In genomic region chr10:110258542-110258941, GRCh38 we compare ENCODE assay signal across 28 cellular contexts. TPM values are rescaled to one million over a fixed set of nuclear protein-coding genes. Genes with fewer than 3 reads are reported as not detected.
DNase-seq lines count a peak whose midpoint lies in the region; ATAC-seq, FAIRE-seq and TF ChIP-seq lines count a peak whose summit lies in the region.
"Had no signal": no experiment of that assay in that cellular context is flagged by ENCODE, and none has a peak within 500 bp of the region (broad histone marks: within the 10 kb centered on the region; RNA-seq: fewer than 3 reads in every experiment).

No MANE protein-coding gene starts in this region.

- no peaks in the 10 kb centered on the region for H3K79me1 ChIP-seq in neuronal stem cell (ENCODE audit: low read depth, low read length)

- no peak overlapping the region for H2AK5ac ChIP-seq in neuronal stem cell (ENCODE audit: low read depth, low read length)

- no peak overlapping the region for H3K14ac ChIP-seq in neuronal stem cell (ENCODE audit: low read length)

- no peak overlapping the region for H2BK120ac ChIP-seq in neuronal stem cell (ENCODE audit: low read depth, low read length)

- no peak overlapping the region for H4K8ac ChIP-seq in neuronal stem cell (ENCODE audit: low read depth, low read length)

- H2BK5ac ChIP-seq in neuronal stem cell (ENCODE audit: low read length): no peak overlapping the region

- intact Hi-C loops in left ventricle myocardium inferior (cut with micrococcal nuclease): no loop called here
- intact Hi-C loops in Right ventricle myocardium superior (cut with DNase I): no loop called here
- intact Hi-C loops in K562 (cut with micrococcal nuclease): no loop called here
- intact Hi-C loops in esophagus muscularis mucosa (cut with DNase I): no loop called here
- intact Hi-C loops in posterior vena cava (cut with DNase I): no loop called here

- H3K36me3 Mint-ChIP-seq in T-cell: peaks cover 41% of the 10 kb centered on the region

- CTCF ChIA-PET in K562 (lab: Yijun Ruan, JAX; ENCODE audit: low intra/inter-chr PET ratio) (no interaction called here), T-cell (lab: Charles Lee) (interaction anchor here in 1 of 2 donors (0.9 to 1.3 kb wide), 2 partner anchors 21 to 37 kb away, joined by 3 to 5 read pairs; no protein-coding TSS in a partner anchor)

- BruUV-seq in K562 (replicated peaks; lab: Mats Ljungman, UMichigan): no TSS peak

- H3K4me1 ChIP-seq in left ventricle myocardium inferior (peaks cover 65% of the 10 kb centered on the region), K562 (replicated peaks in 1 of 2; ENCODE audit: control insufficient read depth in 2 of 2, insufficient read depth in 2 of 2, low read length in 2 of 2) (peaks cover 5 to 12% of the 10 kb centered on the region in 2 experiments; a peak in 3 of 5 replicates), esophagus muscularis mucosa (peaks cover 37 to 75% (median 62%) of the 10 kb centered on the region in 4 donors), neuronal stem cell (ENCODE audit: control insufficient read depth in 2 of 2, insufficient read depth in 1 of 2, low read depth in 1 of 2, low read length in 2 of 2) (no peaks in the 10 kb centered on the region)
- H3K4me1 ChIP-seq: BE2C, BLaER1 had no signal

- WGBS in K562 (ENCODE audit: insufficient coverage, low coverage, missing lambda C conversion rate): 7% methylated on average over 1 of the region's 1 CpG
- WGBS in esophagus muscularis mucosa: 56% methylated on average over 1 of the region's 1 CpG
- WGBS in neuronal stem cell (ENCODE audit: extremely low coverage in 2 of 2, insufficient read length in 2 of 2, insufficient replicate concordance in 1 of 2), 2 donors: no CpG with 5 or more reads among the region's 1 CpG

- H3K18ac ChIP-seq in neuronal stem cell (ENCODE audit: low read length): no peak overlapping the region

- H3K27me3 ChIP-seq in left ventricle myocardium inferior (ENCODE audit: low read depth) (no peaks in the 10 kb centered on the region), K562 (ENCODE audit: control insufficient read depth in 2 of 2, insufficient read depth in 2 of 2, low read length in 2 of 2) (no peaks in the 10 kb centered on the region), esophagus muscularis mucosa (no peaks in the 10 kb centered on the region), neuronal stem cell (ENCODE audit: control insufficient read depth in 3 of 3, insufficient read depth in 3 of 3, low read depth in 1 of 3, low read length in 3 of 3) (no peaks in the 10 kb centered on the region)
- H3K27me3 ChIP-seq: BE2C, BLaER1 had no signal

- peaks cover 9 to 21% (median 14%) of the 10 kb centered on the region in 3 donors for H3K4me1 Mint-ChIP-seq in T-cell

- no peaks in the 10 kb centered on the region for H3K9me1 ChIP-seq in K562 (ENCODE audit: control insufficient read depth, insufficient read depth, low read length)

- FAIRE-seq in K562 (lab: Jason Lieb, UNC): peak; percentile 57
- FAIRE-seq: GM12878, GM12892, GM18507 had no signal

- H3K9me3 ChIP-seq in left ventricle myocardium inferior (replicated peaks) (peaks cover 10% of the 10 kb centered on the region), K562 (replicated peaks; ENCODE audit: control insufficient read depth, insufficient read depth, low read depth, low read length) (no peaks in the 10 kb centered on the region; the same call in 1 of the 2 replicates), esophagus muscularis mucosa (no peaks in the 10 kb centered on the region), neuronal stem cell (replicated peaks in 1 of 2; ENCODE audit: control insufficient read depth in 2 of 2, insufficient read depth in 1 of 2, low read depth in 1 of 2, low read length in 2 of 2) (peaks cover 1 to 15% of the 10 kb centered on the region in 2 donors)
- H3K9me3 ChIP-seq: BE2C had no signal

- TF ChIP-seq POLR2A in K562 (conservative IDR thresholded peaks at IDR 0.05) (no peak), esophagus muscularis mucosa (IDR thresholded peaks at IDR 0.05; ENCODE audit: low read depth) (no peak)

- no peak overlapping the region for H4K91ac ChIP-seq in neuronal stem cell (ENCODE audit: low read depth, low read length, poor library complexity)

- H3K36me3 ChIP-seq in left ventricle myocardium inferior: peaks cover 10% of the 10 kb centered on the region
- peaks cover 8% of the 10 kb centered on the region for H3K36me3 ChIP-seq in K562 (ENCODE audit: control insufficient read depth, insufficient read depth, low read length)
- H3K36me3 ChIP-seq in esophagus muscularis mucosa: peaks cover 0 to 11% (median 0%) of the 10 kb centered on the region in 4 donors
- peaks cover 0 to 16% of the 10 kb centered on the region in 2 donors for H3K36me3 ChIP-seq in neuronal stem cell (replicated peaks in 1 of 2; ENCODE audit: control insufficient read depth in 2 of 2, insufficient read depth in 2 of 2, low read length in 2 of 2)
- H3K36me3 ChIP-seq: BE2C, BLaER1 had no signal

- H3K4me3 ChIP-seq in left ventricle myocardium inferior (no peak overlapping the region), K562 (no peak overlapping the region), esophagus muscularis mucosa (no peak overlapping the region), neuronal stem cell (ENCODE audit: low read length in 2 of 2) (no peak overlapping the region)
- H3K4me3 ChIP-seq: BLaER1, GM12878 had no signal

- H3K27ac Mint-ChIP-seq in T-cell: no peak overlapping the region
- H3K27ac Mint-ChIP-seq: CD14-positive monocyte; CD4-positive, alpha-beta memory T cell; CD4-positive, CD25-positive, alpha-beta regulatory T cell; CD8-positive, alpha-beta memory T cell had no signal

- in situ Hi-C loops in K562 (cut with MboI): no loop called here

- H3K4me2 ChIP-seq in K562 (ENCODE audit: insufficient read depth, low read length): no peak overlapping the region; the same call in 1 of the 2 replicates
- no peak overlapping the region for H3K4me2 ChIP-seq in neuronal stem cell (ENCODE audit: insufficient read depth, low read length, poor library complexity, severe bottlenecking)
- H3K4me2 ChIP-seq: BLaER1 had no signal

- H2BK15ac ChIP-seq in neuronal stem cell (ENCODE audit: low read length): no peak overlapping the region

- no peak for ATAC-seq in Right ventricle myocardium superior (ENCODE audit: poor library complexity)
- ATAC-seq in K562: peak; percentile 81
- ATAC-seq in T-cell (replicated peaks in 1 of 4): no peak
- ATAC-seq: GM12878 had no signal

- no peak overlapping the region for H2BK12ac ChIP-seq in neuronal stem cell (ENCODE audit: low read length)

- H3K4ac ChIP-seq in neuronal stem cell (ENCODE audit: low read length): no peak overlapping the region

- TF ChIP-seq EP300 in K562 (IDR thresholded peaks at IDR 0.05; ENCODE audit: low read length): peak; percentile 48; the same call in 1 of the 2 replicates
- no peak for TF ChIP-seq EP300 in esophagus muscularis mucosa (IDR thresholded peaks at IDR 0.05)

- H3K4me3 Mint-ChIP-seq in T-cell: no peak overlapping the region
- H3K4me3 Mint-ChIP-seq: CD14-positive monocyte; CD4-positive, alpha-beta memory T cell; CD4-positive, CD25-positive, alpha-beta regulatory T cell; CD8-positive, alpha-beta memory T cell had no signal

- no peaks in the 10 kb centered on the region for H3K27me3 Mint-ChIP-seq in T-cell
- H3K27me3 Mint-ChIP-seq: CD4-positive, alpha-beta memory T cell; CD4-positive, CD25-positive, alpha-beta regulatory T cell had no signal

- TF ChIP-seq CTCF in left ventricle myocardium inferior (IDR thresholded peaks at IDR 0.05; ENCODE audit: borderline replicate concordance) (no peak), K562 (IDR thresholded peaks at IDR 0.05 in 2 of 3, conservative IDR thresholded peaks at IDR 0.05 in 1 of 3; ENCODE audit: insufficient read depth in 2 of 3, low read depth in 1 of 3, low read length in 3 of 3) (no peak), esophagus muscularis mucosa (IDR thresholded peaks at IDR 0.05) (no peak)

- no peak overlapping the region for H3K23ac ChIP-seq in neuronal stem cell (ENCODE audit: low read depth, low read length, poor library complexity)

- peaks cover 4 to 5% (median 4%) of the 10 kb centered on the region in 3 donors for H3K9me3 Mint-ChIP-seq in T-cell
- H3K9me3 Mint-ChIP-seq: CD14-positive monocyte had no signal

- no peak for TF ChIP-seq RAD21 in K562 (CRISPR knock-in tag; conservative IDR thresholded peaks at IDR 0.05 in 1 of 2, IDR thresholded peaks at IDR 0.05 in 1 of 2)

- H3K9ac ChIP-seq in K562 (ENCODE audit: insufficient read depth in 1 of 2, low read depth in 2 of 2, low read length in 2 of 2) (peak overlapping the region in 1 of 2 experiments; percentile 30; a peak in 1 of 4 replicates), neuronal stem cell (ENCODE audit: low read depth, low read length, poor library complexity) (no peak overlapping the region)
- H3K9ac ChIP-seq: BLaER1 had no signal

- H3K79me2 ChIP-seq in K562 (ENCODE audit: control insufficient read depth, insufficient read depth, low read length): peaks cover 11% of the 10 kb centered on the region; the same call in 2 of the 3 replicates

- POLR2A ChIA-PET in K562 (lab: Yijun Ruan, JAX): interaction anchor here (0.9 kb wide), 1 partner anchor 9 kb away, joined by 3 read pairs; no protein-coding TSS in a partner anchor
- POLR2A ChIA-PET in T-cell (lab: Charles Lee): interaction anchor here in 1 of 2 donors (0.5 kb wide), 1 partner anchor 113 kb away, joined by 3 read pairs; no protein-coding TSS in a partner anchor

- H4K20me1 ChIP-seq in K562 (replicated peaks; ENCODE audit: control insufficient read depth, insufficient read depth, low read length): no peaks in the 10 kb centered on the region

- DNase-seq in left ventricle myocardium inferior (no peak), Right ventricle myocardium superior (no peak), OCI-M1 (lab: John Stamatoyannopoulos, UW) (peak; percentile 78), K562 (ENCODE audit: extremely low read depth in 1 of 4, low spot score in 3 of 4) (peak in 2 of 4 experiments; percentile 7 to 35), esophagus muscularis mucosa (ENCODE audit: extremely low spot score) (no peak), neuronal stem cell (ENCODE audit: low spot score) (no peak), posterior vena cava (ENCODE audit: low spot score) (no peak), T-cell (no peak)
- DNase-seq: 8988T; ACHN; BE2C; C1 segment of cervical spinal cord; CD4-positive, alpha-beta memory T cell; CD4-positive, CD25-positive, alpha-beta regulatory T cell; CD8-positive, alpha-beta memory T cell; COR-L47; DMS 273 treated with DMSO at 0.1 percent for 48 hours; DMS153; DMS53; DMS79; DND-41; EL; GDM1 had no signal

- H2AFZ ChIP-seq in K562 (ENCODE audit: low read depth, low read length) (no peak overlapping the region), neuronal stem cell (ENCODE audit: low read length) (no peak overlapping the region)

- H3K27ac ChIP-seq in left ventricle myocardium inferior (replicated peaks) (peak overlapping the region; percentile 42), K562 (ENCODE audit: extremely low read depth, low read depth, low read length) (peak overlapping the region; percentile 70), esophagus muscularis mucosa (replicated peaks in 1 of 4) (peak overlapping the region; percentile 9 to 81 (median 58)), neuronal stem cell (replicated peaks; ENCODE audit: low read length) (no peak overlapping the region)
- H3K27ac ChIP-seq: BLaER1 had no signal

RNA-seq across cellular contexts. Expression of gene SMNDC1, which starts 46.2 kb away (rescaled TPM):
- total RNA-seq in left ventricle myocardium inferior (24.1 TPM), Right ventricle myocardium superior (25.0 TPM), K562 (2014; rRNA removed) (3.6 and 6.8 TPM in 2 replicates), K562 (2014; rRNA removed; fragmentation: Illumina TruSeq; extraction: Trizol) (12.3 and 13.9 TPM in 2 replicates), K562 (2015; rRNA removed; fragmentation: Illumina TruSeq; extraction: Trizol) (11.7 and 11.9 TPM in 2 replicates), K562 (2021) (28.1 and 35.8 TPM in 2 replicates), esophagus muscularis mucosa (10 to 100 TPM in 2 of 4 donors, 1 to 10 TPM in 2; 9.7 to 17.0 (median 13.1) TPM), posterior vena cava (10 to 100 TPM; 26.4 to 28.1 TPM), T-cell (10 to 100 TPM; 33.5 to 42.2 (median 34.1) TPM)
- total RNA-seq in K562 (2011; cell fraction: chromatin; rRNA removed; ENCODE audit: low replicate concordance): 9.7 and 38.1 TPM in 2 replicates
- 5.0 and 6.8 TPM in 2 replicates for total RNA-seq in K562 (2011; cell fraction: nucleolus; rRNA removed)
- total RNA-seq in K562 (2011; cell fraction: nucleoplasm; rRNA removed): 15.5 and 22.4 TPM in 2 replicates
- polyA plus RNA-seq in K562 (2011; rRNA removed) (10.9 and 15.7 TPM in 2 replicates), K562 (2014; fragmentation: Illumina TruSeq; extraction: Trizol) (24.1 and 30.1 TPM in 2 replicates), K562 (2014; fragmentation: Nextera tagmentation; extraction: Ambion mirVana) (1 to 10 TPM; 9.2 to 9.9 TPM), K562 (2014; rRNA removed) (17.4 and 19.5 TPM in 2 replicates)
- polyA plus RNA-seq in K562 (2011; cell fraction: cytosol; rRNA removed): 2.4 and 4.8 TPM in 2 replicates
- polyA plus RNA-seq in K562 (2011; cell fraction: nucleus; rRNA removed): 5.4 and 8.3 TPM in 2 replicates
- polyA plus RNA-seq in K562 (2012): 15.3 and 17.9 TPM in 2 replicates
- 11.9 and 19.0 TPM in 2 replicates for polyA minus RNA-seq in K562 (2011; rRNA and poly(A)+ RNA removed)
- polyA minus RNA-seq in K562 (2011; cell fraction: cytosol; rRNA and poly(A)+ RNA removed): 10.0 and 14.2 TPM in 2 replicates
- 13.2 and 30.7 TPM in 2 replicates for polyA minus RNA-seq in K562 (2011; cell fraction: nucleus; rRNA and poly(A)+ RNA removed)
- polyA plus RNA-seq in neuronal stem cell (2013, experiment 1 of 2): 35.7 TPM
- 37.9 TPM for polyA plus RNA-seq in neuronal stem cell (2013, experiment 2 of 2)

RNA-seq across cellular contexts. Expression of gene MXI1, which starts 51.1 kb away (rescaled TPM):
- total RNA-seq in left ventricle myocardium inferior: 60.0 TPM
- 75.2 TPM for total RNA-seq in Right ventricle myocardium superior
- total RNA-seq in K562 (2011; cell fraction: chromatin; rRNA removed; ENCODE audit: low replicate concordance): 6.0 and 16.1 TPM in 2 replicates
- total RNA-seq in K562 (2011; cell fraction: nucleolus; rRNA removed): 4.0 and 5.7 TPM in 2 replicates
- total RNA-seq in K562 (2011; cell fraction: nucleoplasm; rRNA removed): 9.7 and 17.9 TPM in 2 replicates
- 14.3 and 18.2 TPM in 2 replicates for total RNA-seq in K562 (2014; rRNA removed)
- 14.8 and 21.2 TPM in 2 replicates for total RNA-seq in K562 (2014; rRNA removed; fragmentation: Illumina TruSeq; extraction: Trizol)
- total RNA-seq in K562 (2015; rRNA removed; fragmentation: Illumina TruSeq; extraction: Trizol): 8.0 and 9.1 TPM in 2 replicates
- 16.4 and 17.8 TPM in 2 replicates for total RNA-seq in K562 (2021)
- polyA plus RNA-seq in K562 (2011; rRNA removed): 23.7 and 24.4 TPM in 2 replicates
- 10.5 and 13.2 TPM in 2 replicates for polyA plus RNA-seq in K562 (2011; cell fraction: cytosol; rRNA removed)
- 18.3 and 28.9 TPM in 2 replicates for polyA plus RNA-seq in K562 (2011; cell fraction: nucleus; rRNA removed)
- 12.3 and 13.1 TPM in 2 replicates for polyA plus RNA-seq in K562 (2012)
- 13.7 and 17.6 TPM in 2 replicates for polyA plus RNA-seq in K562 (2014; fragmentation: Illumina TruSeq; extraction: Trizol)
- 10 to 100 TPM; 11.4 to 15.8 TPM for polyA plus RNA-seq in K562 (2014; fragmentation: Nextera tagmentation; extraction: Ambion mirVana)
- polyA plus RNA-seq in K562 (2014; rRNA removed): 12.9 and 13.4 TPM in 2 replicates
- polyA minus RNA-seq in K562 (2011; rRNA and poly(A)+ RNA removed): 27.0 and 27.3 TPM in 2 replicates
- 17.8 and 21.1 TPM in 2 replicates for polyA minus RNA-seq in K562 (2011; cell fraction: cytosol; rRNA and poly(A)+ RNA removed)
- polyA minus RNA-seq in K562 (2011; cell fraction: nucleus; rRNA and poly(A)+ RNA removed): 5.9 and 12.3 TPM in 2 replicates
- 100 to 1,000 TPM; 198 to 292 (median 226) TPM for total RNA-seq in esophagus muscularis mucosa
- polyA plus RNA-seq in neuronal stem cell (2013, experiment 1 of 2): 17.4 TPM
- 18.5 TPM for polyA plus RNA-seq in neuronal stem cell (2013, experiment 2 of 2)
- 10 to 100 TPM; 45.5 to 51.9 TPM for total RNA-seq in posterior vena cava
- total RNA-seq in T-cell: 10 to 100 TPM; 40.2 to 54.1 (median 44.4) TPM
